In the genomic region with DNA sequence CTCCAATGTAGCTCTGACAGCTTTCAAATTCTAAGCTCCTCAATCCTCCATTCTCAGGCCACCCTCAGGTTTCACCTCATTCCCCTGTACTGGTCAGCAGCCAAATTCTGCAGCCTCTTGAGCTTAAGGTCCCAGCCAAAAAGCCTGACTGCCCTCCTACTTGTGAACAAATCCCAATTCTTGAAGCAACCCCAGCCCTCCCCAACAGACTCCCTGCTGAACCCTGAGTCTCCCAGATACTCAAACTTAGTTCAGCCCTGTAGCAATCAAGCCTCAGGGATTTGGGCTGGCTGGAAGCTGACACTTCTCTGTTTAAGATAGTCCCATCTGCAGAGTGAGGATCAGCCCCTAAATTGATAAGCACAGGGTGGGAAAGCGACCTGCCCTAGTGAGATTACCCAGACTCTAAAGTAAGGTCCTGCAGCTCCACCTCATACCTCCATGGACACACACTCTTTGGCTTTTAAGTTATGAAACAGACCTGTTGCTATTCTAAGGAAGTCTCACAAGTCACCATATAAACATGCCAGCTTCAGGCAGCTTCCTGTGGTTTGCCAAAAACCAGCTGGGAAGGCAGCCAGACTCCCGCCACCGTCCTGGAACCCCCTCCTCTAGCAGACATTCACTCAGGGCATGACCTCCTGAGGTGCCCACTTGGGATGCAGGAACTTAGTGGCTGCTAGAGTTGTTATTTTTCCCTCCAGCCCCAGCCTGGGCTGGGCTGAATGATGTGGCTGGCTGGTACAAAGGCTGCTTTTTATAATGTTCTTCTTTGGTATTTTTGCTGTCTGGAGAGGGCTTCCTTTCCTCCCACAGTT, we compare ENCODE assay signal across 8 cellular contexts.
DNase-seq lines count a peak whose midpoint lies in the region; ATAC-seq, FAIRE-seq and TF ChIP-seq lines count a peak whose summit lies in the region.

No MANE protein-coding gene starts in this region.

- H3K36me3 Mint-ChIP-seq in neural progenitor cell: no peaks in the 10 kb centered on the region

- H3K9me3 ChIP-seq in neural progenitor cell (ENCODE audit: low read depth): no peaks in the 10 kb centered on the region

- H3K4me3 ChIP-seq in AG10803 (ENCODE audit: low read length) (no peak overlapping the region), epithelial cell of proximal tubule (ENCODE audit: low read depth, low read length) (no peak overlapping the region), neural progenitor cell (no peak overlapping the region)

- peak overlapping the region; percentile 9 for H2AFZ ChIP-seq in neural progenitor cell (replicated peaks)

- DNase-seq in AG10803 (ENCODE audit: low read depth): peak; percentile 56
- DNase-seq in RCC 7860 (ENCODE audit: low spot score): peak; percentile 79
- peak; percentile 39 for DNase-seq in epithelial cell of proximal tubule (ENCODE audit: low read depth)
- peak; percentile 39 for DNase-seq in neural progenitor cell (ENCODE audit: low spot score)
- DNase-seq in ureter (ENCODE audit: low spot score): no peak

- H3K9me3 Mint-ChIP-seq in neural progenitor cell: no peaks in the 10 kb centered on the region

- H3K27me3 Mint-ChIP-seq in neural progenitor cell (ENCODE audit: insufficient read depth, low read depth): peaks cover 2% of the 10 kb centered on the region

- no peaks in the 10 kb centered on the region for H3K36me3 ChIP-seq in neural progenitor cell

- no peak overlapping the region for H3K27ac Mint-ChIP-seq in neural progenitor cell

- TF ChIP-seq CTCF in AG10803 (conservative IDR thresholded peaks at IDR 0.05; ENCODE audit: low read length) (no peak), epithelial cell of proximal tubule (conservative IDR thresholded peaks at IDR 0.05; ENCODE audit: low read depth, low read length) (no peak), neural progenitor cell (IDR thresholded peaks at IDR 0.05) (no peak)

- no peak overlapping the region for H3K9ac ChIP-seq in neural progenitor cell

- peaks cover 15% of the 10 kb centered on the region for H3K4me1 Mint-ChIP-seq in neural progenitor cell

- no peaks in the 10 kb centered on the region for H3K27me3 ChIP-seq in neural progenitor cell

- peak; percentile 82 for FAIRE-seq in RCC 7860 (lab: Jason Lieb, UNC)

- no peak overlapping the region for H3K4me3 Mint-ChIP-seq in neural progenitor cell

- peaks cover 8% of the 10 kb centered on the region for H3K4me1 ChIP-seq in neural progenitor cell

- H3K4me2 ChIP-seq in neural progenitor cell: no peak overlapping the region

- H3K79me2 ChIP-seq in neural progenitor cell (ENCODE audit: low read depth): no peaks in the 10 kb centered on the region

- H4K20me1 ChIP-seq in neural progenitor cell (ENCODE audit: low read depth): no peaks in the 10 kb centered on the region

- no peak overlapping the region for H3K27ac ChIP-seq in neural progenitor cell

- ATAC-seq in GM19463 (IDR thresholded peaks at IDR 0.05; ENCODE audit: unreplicated experiment) (peak; percentile 35), HG03045 (IDR thresholded peaks at IDR 0.05; ENCODE audit: unreplicated experiment) (no peak), HG03097 (IDR thresholded peaks at IDR 0.05; ENCODE audit: low FRiP score, unreplicated experiment) (no peak)

- no peaks in the 10 kb centered on the region for H3F3A ChIP-seq in neural progenitor cell (ENCODE audit: low read depth)
